14 cellular contexts compared by ENCODE assay signal in genomic region chr18:23580677-23581367, GRCh38. TPM values are rescaled to one million over a fixed set of nuclear protein-coding genes. Genes with fewer than 3 reads are reported as not detected.
DNase-seq lines count a peak whose midpoint lies in the region; ATAC-seq and TF ChIP-seq lines count a peak whose summit lies in the region.
"Had no signal": no experiment of that assay in that cellular context is flagged by ENCODE, and none has a peak within 500 bp of the region (broad histone marks: within the 10 kb centered on the region; RNA-seq: fewer than 3 reads in every experiment).

No MANE protein-coding gene starts in this region.

- DNase-seq in NCI-H748 (lab: John Stamatoyannopoulos, UW; ENCODE audit: unreplicated experiment) (peak; percentile 31), NCI-H748 treated with DMSO at 0.1 percent for 48 hours (lab: John Stamatoyannopoulos, UW) (no peak), WTC11 (ENCODE audit: low spot score) (no peak), fibroblast of villous mesenchyme (ENCODE audit: low read depth) (peak; percentile 79), substantia nigra (lab: John Stamatoyannopoulos, UW) (no peak), DMS79 (lab: John Stamatoyannopoulos, UW) (no peak), lower lobe of right lung (no peak), GM19238 (ENCODE audit: insufficient read length, low spot score) (no peak)
- DNase-seq: activated CD4-positive, alpha-beta T cell treated with anti-CD3 and anti-CD28 coated beads for 4 hours; GF-D8; left lung; NCI-H524; upper lobe of right lung had no signal

- H3K27me3 ChIP-seq in lower lobe of right lung (ENCODE audit: low read depth) = no peaks in the 10 kb centered on the region
- H3K27me3 ChIP-seq: left lung, upper lobe of right lung had no signal

- no peak for TF ChIP-seq CTCF in WTC11 (IDR thresholded peaks at IDR 0.05)
- no peak for TF ChIP-seq CTCF in fibroblast of villous mesenchyme (IDR thresholded peaks at IDR 0.05; ENCODE audit: insufficient read depth, low read depth, low read length)
- no peak for TF ChIP-seq CTCF in lower lobe of right lung (IDR thresholded peaks at IDR 0.05)

- peaks cover 14% of the 10 kb centered on the region for H3K36me3 Mint-ChIP-seq in WTC11

- no peak for ATAC-seq in WTC11
- ATAC-seq in lower lobe of right lung = no peak
- ATAC-seq: left lung, upper lobe of right lung had no signal

- peaks cover 33% of the 10 kb centered on the region for H3K4me1 Mint-ChIP-seq in WTC11

- H3K4me1 ChIP-seq in lower lobe of right lung = peaks cover 72% of the 10 kb centered on the region

- peaks cover 7% of the 10 kb centered on the region for H3K36me3 ChIP-seq in lower lobe of right lung

- no peaks in the 10 kb centered on the region for H3K9me3 ChIP-seq in lower lobe of right lung
- H3K9me3 ChIP-seq: left lung, upper lobe of right lung had no signal

- no peak overlapping the region for H3K4me3 Mint-ChIP-seq in WTC11

- H3K27ac ChIP-seq in substantia nigra (ENCODE audit: low read depth, low read length, poor library complexity, severe bottlenecking) (peak overlapping the region; percentile 100), lower lobe of right lung (no peak overlapping the region)
- H3K27ac ChIP-seq: 22Rv1, upper lobe of right lung had no signal

- no peaks in the 10 kb centered on the region for H3K9me3 Mint-ChIP-seq in WTC11

- CTCF ChIA-PET in WTC11 (lab: Charles Lee) = interaction anchor here (1.8 to 3.8 kb wide), 2 partner anchors 82 to 122 kb away, joined by 4 to 15 read pairs; no protein-coding TSS in a partner anchor

- no peak overlapping the region; the same call in 1 of the 2 replicates for H3K27ac Mint-ChIP-seq in WTC11

- intact Hi-C loops in lower lobe of right lung (cut with DNase I) = loop anchor here (10.0 kb wide), 1 partner anchor 66 kb away; no protein-coding TSS in a partner anchor

- POLR2A ChIA-PET in WTC11 (lab: Charles Lee) = no interaction called here

- no peaks in the 10 kb centered on the region for H3K27me3 Mint-ChIP-seq in WTC11 (ENCODE audit: low read depth)

- H3K4me3 ChIP-seq in fibroblast of villous mesenchyme (ENCODE audit: low read depth, low read length) (no peak overlapping the region), lower lobe of right lung (no peak overlapping the region)
- H3K4me3 ChIP-seq: left lung, upper lobe of right lung had no signal

TF ChIP-seq in WTC11, 78 proteins besides CTCF, POLR2A, EP300 and RAD21:
- no peak for TF ChIP-seq ZBTB43 (CRISPR knock-in tag; IDR thresholded peaks at IDR 0.05)
- peak; percentile 18; the same call in 1 of the 2 replicates for TF ChIP-seq PRDM15 (CRISPR knock-in tag; IDR thresholded peaks at IDR 0.05)
TF ChIP-seq in WTC11: peak in this region for 1.

RNA-seq across cellular contexts. Expression of gene NPC1, which starts 5.5 kb away (rescaled TPM):
- total RNA-seq in WTC11 (2021) = 23.9 to 38.3 TPM (median 27.3 TPM) in 3 replicates
- total RNA-seq in fibroblast of villous mesenchyme = 34.5 and 38.4 TPM in 2 replicates
- total RNA-seq in lower lobe of right lung = 114 TPM

Comparison
In these comparisons a context has a peak if more than half of its experiments do, and no peak if none do; other contexts are left out.
1. DNase-seq: peak in NCI-H748 (single experiment) and fibroblast of villous mesenchyme (single experiment); none in NCI-H748 treated with DMSO at 0.1 percent for 48 hours (single experiment), WTC11 (single experiment), substantia nigra (0 of 49), DMS79 (single experiment), lower lobe of right lung (single experiment) and GM19238 (single experiment).